Comparison of ENCODE assay signal across 13 cellular contexts in genomic region chr1:64963466-64963865, GRCh38. TPM values are rescaled to one million over a fixed set of nuclear protein-coding genes. Genes with fewer than 3 reads are reported as not detected.
DNase-seq lines count a peak whose midpoint lies in the region; ATAC-seq and TF ChIP-seq lines count a peak whose summit lies in the region.
"Had no signal": no experiment of that assay in that cellular context is flagged by ENCODE, and none has a peak within 500 bp of the region (broad histone marks: within the 10 kb centered on the region; RNA-seq: fewer than 3 reads in every experiment).

No MANE protein-coding gene starts in this region.

- CTCF ChIA-PET in CD4-positive, alpha-beta T cell (lab: Charles Lee) = interaction anchor here (1.9 kb wide), 1 partner anchor 41 kb away, joined by 9 read pairs; no protein-coding TSS in a partner anchor
- CTCF ChIA-PET in activated CD8-positive, alpha-beta T cell treated with anti-CD3 and anti-CD28 coated beads for 36 hours (lab: Charles Lee) = interaction anchor here (1.7 kb wide), 1 partner anchor 112 kb away, joined by 7 read pairs; no protein-coding TSS in a partner anchor

- POLR2A ChIA-PET in CD4-positive, alpha-beta T cell (lab: Charles Lee) = interaction anchor here (1.6 to 3.7 kb wide), 5 partner anchors 15 to 102 kb away, joined by 5 to 37 read pairs (median 13); no protein-coding TSS in a partner anchor
- POLR2A ChIA-PET in activated CD8-positive, alpha-beta T cell treated with anti-CD3 and anti-CD28 coated beads for 36 hours (lab: Charles Lee) = interaction anchor here (1.0 to 3.3 kb wide), 6 partner anchors 14 to 107 kb away, joined by 3 to 14 read pairs (median 6); no protein-coding TSS in a partner anchor

- peak overlapping the region; percentile 97 for H3K4me3 Mint-ChIP-seq in CD4-positive, alpha-beta T cell
- peak overlapping the region; percentile 86 for H3K4me3 Mint-ChIP-seq in activated CD8-positive, alpha-beta T cell treated with anti-CD3 and anti-CD28 coated beads for 36 hours
- peak overlapping the region; percentile 69 to 99 (median 89) for H3K4me3 Mint-ChIP-seq in naive B cell
- H3K4me3 Mint-ChIP-seq: GM23338 had no signal

- H3K9me3 Mint-ChIP-seq in CD4-positive, alpha-beta T cell = no peaks in the 10 kb centered on the region
- H3K9me3 Mint-ChIP-seq in activated CD8-positive, alpha-beta T cell treated with anti-CD3 and anti-CD28 coated beads for 36 hours = no peaks in the 10 kb centered on the region
- no peaks in the 10 kb centered on the region for H3K9me3 Mint-ChIP-seq in naive B cell
- H3K9me3 Mint-ChIP-seq: GM23338 had no signal

- H3K27ac ChIP-seq in CD4-positive, alpha-beta T cell (ENCODE audit: low read depth, low read length) = peak overlapping the region; percentile 43
- H3K27ac ChIP-seq: brain microvascular endothelial cell had no signal

- H3K9me3 ChIP-seq in CD4-positive, alpha-beta T cell (ENCODE audit: control insufficient read depth, low read length) = no peaks in the 10 kb centered on the region
- H3K9me3 ChIP-seq: transverse colon had no signal

- no peak for ATAC-seq in CD4-positive, alpha-beta T cell (ENCODE audit: poor library complexity)
- ATAC-seq in activated CD8-positive, alpha-beta T cell treated with anti-CD3 and anti-CD28 coated beads for 36 hours = no peak
- ATAC-seq in naive B cell (ENCODE audit: low read depth in 2 of 2) (no peak), HG02981 (IDR thresholded peaks at IDR 0.05; ENCODE audit: unreplicated experiment) (no peak)
- ATAC-seq: GM23338, left lobe of liver had no signal

- intact Hi-C loops in CD4-positive, alpha-beta T cell (cut with DNase I, micrococcal nuclease) = loop anchor here (5.0 to 10.0 kb wide), 3 partner anchors 36 to 219 kb away; partner anchors contain the start of gene RAVER2 (in 1 of the 2)
- intact Hi-C loops in activated CD8-positive, alpha-beta T cell treated with anti-CD3 and anti-CD28 coated beads for 36 hours (cut with micrococcal nuclease) = loop anchor here (5.0 kb wide), 1 partner anchor 86 kb away; no protein-coding TSS in a partner anchor

- H3K4me1 Mint-ChIP-seq in CD4-positive, alpha-beta T cell (ENCODE audit: low read depth) = peaks cover 85% of the 10 kb centered on the region
- H3K4me1 Mint-ChIP-seq in activated CD8-positive, alpha-beta T cell treated with anti-CD3 and anti-CD28 coated beads for 36 hours (ENCODE audit: low read depth) = peaks cover 72% of the 10 kb centered on the region
- peaks cover 63 to 79% (median 64%) of the 10 kb centered on the region in 3 donors for H3K4me1 Mint-ChIP-seq in naive B cell

- H3K27me3 ChIP-seq in CD4-positive, alpha-beta T cell (ENCODE audit: control insufficient read depth, insufficient read depth, low read length) = no peaks in the 10 kb centered on the region
- H3K27me3 ChIP-seq: brain microvascular endothelial cell, transverse colon had no signal

- no peak for DNase-seq in CD4-positive, alpha-beta T cell
- DNase-seq in GM10266 (ENCODE audit: extremely low spot score) (peak; percentile 48), naive B cell (no peak), AG20443 (ENCODE audit: low spot score) (no peak), nucleus accumbens (lab: John Stamatoyannopoulos, UW) (no peak)
- no peak for DNase-seq in activated CD8-positive, alpha-beta T cell treated with anti-CD3 and anti-CD28 coated beads for 36 hours
- DNase-seq: brain microvascular endothelial cell, NCI-H2171 treated with DMSO at 0.1 percent for 48 hours, SHP77, transverse colon had no signal

- TF ChIP-seq CTCF in CD4-positive, alpha-beta T cell (IDR thresholded peaks at IDR 0.05) = no peak
- TF ChIP-seq CTCF in GM10266 (IDR thresholded peaks at IDR 0.05; ENCODE audit: control insufficient read depth, insufficient read depth, low read depth, missing control alignments) = no peak
- TF ChIP-seq CTCF in activated CD8-positive, alpha-beta T cell treated with anti-CD3 and anti-CD28 coated beads for 36 hours (IDR thresholded peaks at IDR 0.05) = no peak

- peak overlapping the region; percentile 95 for H3K27ac Mint-ChIP-seq in CD4-positive, alpha-beta T cell
- peak overlapping the region; percentile 94 for H3K27ac Mint-ChIP-seq in activated CD8-positive, alpha-beta T cell treated with anti-CD3 and anti-CD28 coated beads for 36 hours
- peak overlapping the region in 5 of 6 donors; percentile 31 to 93 (median 78) for H3K27ac Mint-ChIP-seq in naive B cell
- H3K27ac Mint-ChIP-seq: GM23338 had no signal

- peaks cover 18% of the 10 kb centered on the region for H3K36me3 Mint-ChIP-seq in CD4-positive, alpha-beta T cell (ENCODE audit: low read depth)
- peaks cover 10% of the 10 kb centered on the region for H3K36me3 Mint-ChIP-seq in activated CD8-positive, alpha-beta T cell treated with anti-CD3 and anti-CD28 coated beads for 36 hours (ENCODE audit: low read depth)
- no peaks in the 10 kb centered on the region for H3K36me3 Mint-ChIP-seq in naive B cell

- H3K27me3 Mint-ChIP-seq in CD4-positive, alpha-beta T cell = no peaks in the 10 kb centered on the region
- no peaks in the 10 kb centered on the region for H3K27me3 Mint-ChIP-seq in activated CD8-positive, alpha-beta T cell treated with anti-CD3 and anti-CD28 coated beads for 36 hours
- H3K27me3 Mint-ChIP-seq in naive B cell = no peaks in the 10 kb centered on the region

RNA-seq across cellular contexts. Expression of gene JAK1, which starts 2.9 kb away (rescaled TPM):
- 100 to 1,000 TPM; 240 to 252 TPM for total RNA-seq in CD4-positive, alpha-beta T cell
- total RNA-seq in activated CD8-positive, alpha-beta T cell treated with anti-CD3 and anti-CD28 coated beads for 36 hours = 100 to 1,000 TPM in 1 of 2 experiments, 10 to 100 TPM in 1; 96.3 to 108 TPM
- polyA plus RNA-seq in naive B cell (ENCODE audit: low read depth in 6 of 6) = 100 to 1,000 TPM; 182 to 259 (median 194) TPM
